Comparison of ENCODE assay signal across 3 cellular contexts in the genomic region with DNA sequence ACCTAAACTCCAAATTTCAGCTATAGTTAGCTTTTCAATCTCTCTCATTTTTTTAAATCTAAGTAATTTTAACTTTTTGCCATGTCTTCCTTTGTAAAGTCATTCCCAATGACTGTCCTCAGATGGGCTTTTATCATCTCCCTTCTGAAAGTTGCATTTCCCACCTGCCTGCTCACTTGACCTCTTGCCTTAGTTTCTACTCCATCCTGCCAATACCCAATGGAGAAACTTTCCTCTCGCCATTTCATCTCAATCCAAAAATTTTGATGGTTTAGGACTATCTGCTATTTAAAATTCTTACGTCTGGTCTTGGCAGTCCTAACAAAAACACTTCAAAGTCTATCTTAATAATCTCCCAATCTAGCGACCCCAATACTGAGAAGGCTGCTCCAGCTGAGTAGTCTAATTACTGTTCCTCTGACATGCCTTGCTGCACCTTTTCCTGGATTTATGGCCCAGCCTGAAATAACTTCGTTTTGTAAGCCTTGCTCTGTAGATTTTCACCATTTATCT.
TF ChIP-seq lines count a peak whose summit lies in the region.

No MANE protein-coding gene starts in this region.

TF ChIP-seq in GM23338, 12 proteins besides CTCF, POLR2A, EP300 and RAD21 (continues in another document):
- TF ChIP-seq CREB1 (CRISPR knock-in tag; IDR thresholded peaks at IDR 0.05; ENCODE audit: low read depth): no peak
- TF ChIP-seq POLR2AphosphoS5 (IDR thresholded peaks at IDR 0.05; ENCODE audit: low read depth): no peak; the same call in 1 of the 2 replicates
- TF ChIP-seq EZH2phosphoT487 (IDR thresholded peaks at IDR 0.05; ENCODE audit: unreplicated experiment): no peak
- TF ChIP-seq JUNB (IDR thresholded peaks at IDR 0.05; ENCODE audit: unreplicated experiment): no peak
- TF ChIP-seq ZNF114 (CRISPR knock-in tag; IDR thresholded peaks at IDR 0.05): no peak
- no peak for TF ChIP-seq EZH2 (IDR thresholded peaks at IDR 0.05; ENCODE audit: low read depth, unreplicated experiment)
- TF ChIP-seq, protein P1, sequence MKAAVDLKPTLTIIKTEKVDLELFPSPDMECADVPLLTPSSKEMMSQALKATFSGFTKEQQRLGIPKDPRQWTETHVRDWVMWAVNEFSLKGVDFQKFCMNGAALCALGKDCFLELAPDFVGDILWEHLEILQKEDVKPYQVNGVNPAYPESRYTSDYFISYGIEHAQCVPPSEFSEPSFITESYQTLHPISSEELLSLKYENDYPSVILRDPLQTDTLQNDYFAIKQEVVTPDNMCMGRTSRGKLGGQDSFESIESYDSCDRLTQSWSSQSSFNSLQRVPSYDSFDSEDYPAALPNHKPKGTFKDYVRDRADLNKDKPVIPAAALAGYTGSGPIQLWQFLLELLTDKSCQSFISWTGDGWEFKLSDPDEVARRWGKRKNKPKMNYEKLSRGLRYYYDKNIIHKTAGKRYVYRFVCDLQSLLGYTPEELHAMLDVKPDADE (IDR thresholded peaks at IDR 0.05): no peak

TF ChIP-seq in IMR-90, 13 proteins besides CTCF, POLR2A, EP300 and RAD21:
- no peak for TF ChIP-seq FOS (IDR thresholded peaks at IDR 0.05; ENCODE audit: low read depth, low read length)
- no peak for TF ChIP-seq MAFK (IDR thresholded peaks at IDR 0.05; ENCODE audit: low read depth, low read length)
- no peak for TF ChIP-seq RCOR1 (IDR thresholded peaks at IDR 0.05; ENCODE audit: insufficient replicate concordance, low read length)
- TF ChIP-seq CEBPB (IDR thresholded peaks at IDR 0.05; ENCODE audit: low read depth, low read length): no peak
- TF ChIP-seq, protein P2, sequence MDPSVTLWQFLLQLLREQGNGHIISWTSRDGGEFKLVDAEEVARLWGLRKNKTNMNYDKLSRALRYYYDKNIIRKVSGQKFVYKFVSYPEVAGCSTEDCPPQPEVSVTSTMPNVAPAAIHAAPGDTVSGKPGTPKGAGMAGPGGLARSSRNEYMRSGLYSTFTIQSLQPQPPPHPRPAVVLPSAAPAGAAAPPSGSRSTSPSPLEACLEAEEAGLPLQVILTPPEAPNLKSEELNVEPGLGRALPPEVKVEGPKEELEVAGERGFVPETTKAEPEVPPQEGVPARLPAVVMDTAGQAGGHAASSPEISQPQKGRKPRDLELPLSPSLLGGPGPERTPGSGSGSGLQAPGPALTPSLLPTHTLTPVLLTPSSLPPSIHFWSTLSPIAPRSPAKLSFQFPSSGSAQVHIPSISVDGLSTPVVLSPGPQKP (IDR thresholded peaks at IDR 0.05; ENCODE audit: borderline replicate concordance, low read depth, low read length): no peak
- TF ChIP-seq NFE2L2 (IDR thresholded peaks at IDR 0.05; ENCODE audit: low read depth, low read length): no peak
- TF ChIP-seq CHD1 (IDR thresholded peaks at IDR 0.05; ENCODE audit: low read depth, low read length): no peak
- no peak for TF ChIP-seq RFX5 (IDR thresholded peaks at IDR 0.05; ENCODE audit: low read depth, low read length)
- no peak for TF ChIP-seq BHLHE40 (IDR thresholded peaks at IDR 0.05; ENCODE audit: low read depth, low read length)
- no peak for TF ChIP-seq SMC3 (IDR thresholded peaks at IDR 0.05; ENCODE audit: low read depth, low read length)
- TF ChIP-seq, protein P3, sequence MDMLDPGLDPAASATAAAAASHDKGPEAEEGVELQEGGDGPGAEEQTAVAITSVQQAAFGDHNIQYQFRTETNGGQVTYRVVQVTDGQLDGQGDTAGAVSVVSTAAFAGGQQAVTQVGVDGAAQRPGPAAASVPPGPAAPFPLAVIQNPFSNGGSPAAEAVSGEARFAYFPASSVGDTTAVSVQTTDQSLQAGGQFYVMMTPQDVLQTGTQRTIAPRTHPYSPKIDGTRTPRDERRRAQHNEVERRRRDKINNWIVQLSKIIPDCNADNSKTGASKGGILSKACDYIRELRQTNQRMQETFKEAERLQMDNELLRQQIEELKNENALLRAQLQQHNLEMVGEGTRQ (IDR thresholded peaks at IDR 0.05; ENCODE audit: low read depth, low read length): no peak
- no peak for TF ChIP-seq MAZ (IDR thresholded peaks at IDR 0.05; ENCODE audit: borderline replicate concordance, low read depth, low read length)
- no peak for TF ChIP-seq MXI1 (IDR thresholded peaks at IDR 0.05; ENCODE audit: borderline replicate concordance, low read depth, low read length)

TF ChIP-seq in WTC11, 78 proteins besides CTCF, POLR2A, EP300 and RAD21 (continues in another document):
- peak; percentile 70; the same call in 1 of the 2 replicates for TF ChIP-seq PRRX2 (CRISPR knock-in tag; IDR thresholded peaks at IDR 0.05)
- no peak for TF ChIP-seq FOXK1 (CRISPR knock-in tag; IDR thresholded peaks at IDR 0.05)
- TF ChIP-seq, protein P4, sequence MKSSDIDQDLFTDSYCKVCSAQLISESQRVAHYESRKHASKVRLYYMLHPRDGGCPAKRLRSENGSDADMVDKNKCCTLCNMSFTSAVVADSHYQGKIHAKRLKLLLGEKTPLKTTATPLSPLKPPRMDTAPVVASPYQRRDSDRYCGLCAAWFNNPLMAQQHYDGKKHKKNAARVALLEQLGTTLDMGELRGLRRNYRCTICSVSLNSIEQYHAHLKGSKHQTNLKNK (CRISPR knock-in tag; IDR thresholded peaks at IDR 0.05): no peak
- TF ChIP-seq MYBL2 (CRISPR knock-in tag; IDR thresholded peaks at IDR 0.05): no peak
- TF ChIP-seq, protein P5, sequence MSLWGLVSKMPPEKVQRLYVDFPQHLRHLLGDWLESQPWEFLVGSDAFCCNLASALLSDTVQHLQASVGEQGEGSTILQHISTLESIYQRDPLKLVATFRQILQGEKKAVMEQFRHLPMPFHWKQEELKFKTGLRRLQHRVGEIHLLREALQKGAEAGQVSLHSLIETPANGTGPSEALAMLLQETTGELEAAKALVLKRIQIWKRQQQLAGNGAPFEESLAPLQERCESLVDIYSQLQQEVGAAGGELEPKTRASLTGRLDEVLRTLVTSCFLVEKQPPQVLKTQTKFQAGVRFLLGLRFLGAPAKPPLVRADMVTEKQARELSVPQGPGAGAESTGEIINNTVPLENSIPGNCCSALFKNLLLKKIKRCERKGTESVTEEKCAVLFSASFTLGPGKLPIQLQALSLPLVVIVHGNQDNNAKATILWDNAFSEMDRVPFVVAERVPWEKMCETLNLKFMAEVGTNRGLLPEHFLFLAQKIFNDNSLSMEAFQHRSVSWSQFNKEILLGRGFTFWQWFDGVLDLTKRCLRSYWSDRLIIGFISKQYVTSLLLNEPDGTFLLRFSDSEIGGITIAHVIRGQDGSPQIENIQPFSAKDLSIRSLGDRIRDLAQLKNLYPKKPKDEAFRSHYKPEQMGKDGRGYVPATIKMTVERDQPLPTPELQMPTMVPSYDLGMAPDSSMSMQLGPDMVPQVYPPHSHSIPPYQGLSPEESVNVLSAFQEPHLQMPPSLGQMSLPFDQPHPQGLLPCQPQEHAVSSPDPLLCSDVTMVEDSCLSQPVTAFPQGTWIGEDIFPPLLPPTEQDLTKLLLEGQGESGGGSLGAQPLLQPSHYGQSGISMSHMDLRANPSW (CRISPR knock-in tag; conservative IDR thresholded peaks at IDR 0.05; ENCODE audit: low read depth): no peak
- no peak for TF ChIP-seq ELF4 (CRISPR knock-in tag; IDR thresholded peaks at IDR 0.05; ENCODE audit: low read depth)
- TF ChIP-seq GABPB1 (CRISPR knock-in tag; IDR thresholded peaks at IDR 0.05): no peak
- TF ChIP-seq SOX15 (CRISPR knock-in tag; IDR thresholded peaks at IDR 0.05): no peak
- TF ChIP-seq ZNF232 (CRISPR knock-in tag; IDR thresholded peaks at IDR 0.05): no peak
- TF ChIP-seq, protein P6, sequence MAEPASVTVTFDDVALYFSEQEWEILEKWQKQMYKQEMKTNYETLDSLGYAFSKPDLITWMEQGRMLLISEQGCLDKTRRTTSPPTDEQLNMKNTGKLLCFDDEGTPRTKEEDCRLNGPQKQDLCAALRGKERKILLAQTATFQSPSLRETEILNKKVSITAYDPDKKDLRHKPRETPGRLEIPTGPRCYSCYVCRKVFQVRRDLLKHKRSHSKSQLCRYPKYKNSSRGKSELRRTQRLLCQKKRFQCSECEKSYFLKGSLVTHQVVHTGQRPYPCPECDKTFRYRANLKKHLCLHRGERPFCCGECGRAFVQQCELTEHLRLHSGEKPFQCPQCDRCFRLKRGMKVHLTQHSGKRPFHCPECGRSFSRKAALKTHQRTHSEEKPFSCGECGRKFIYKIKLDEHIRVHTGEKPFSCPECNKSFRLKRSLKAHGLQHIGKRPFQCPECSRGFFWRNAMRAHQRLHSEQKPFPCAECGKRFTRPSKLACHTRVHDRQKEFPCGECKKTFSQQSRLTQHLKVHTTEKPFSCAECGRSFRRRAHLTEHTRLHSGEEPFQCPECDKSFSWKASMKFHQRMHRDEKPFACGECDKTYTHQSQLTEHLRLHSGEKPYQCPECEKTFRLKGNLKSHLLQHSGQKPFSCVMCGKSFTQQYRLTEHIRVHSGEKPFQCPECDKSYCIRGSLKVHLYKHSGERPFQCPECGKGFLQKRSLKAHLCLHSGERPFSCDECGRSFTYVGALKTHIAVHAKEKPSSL (CRISPR knock-in tag; conservative IDR thresholded peaks at IDR 0.05): peak; percentile 81; the same call in 1 of the 2 replicates
- TF ChIP-seq HMGA2 (CRISPR knock-in tag; IDR thresholded peaks at IDR 0.05): no peak
- TF ChIP-seq, protein P7, sequence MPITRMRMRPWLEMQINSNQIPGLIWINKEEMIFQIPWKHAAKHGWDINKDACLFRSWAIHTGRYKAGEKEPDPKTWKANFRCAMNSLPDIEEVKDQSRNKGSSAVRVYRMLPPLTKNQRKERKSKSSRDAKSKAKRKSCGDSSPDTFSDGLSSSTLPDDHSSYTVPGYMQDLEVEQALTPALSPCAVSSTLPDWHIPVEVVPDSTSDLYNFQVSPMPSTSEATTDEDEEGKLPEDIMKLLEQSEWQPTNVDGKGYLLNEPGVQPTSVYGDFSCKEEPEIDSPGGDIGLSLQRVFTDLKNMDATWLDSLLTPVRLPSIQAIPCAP (CRISPR knock-in tag; IDR thresholded peaks at IDR 0.05): no peak
- TF ChIP-seq, protein P8, sequence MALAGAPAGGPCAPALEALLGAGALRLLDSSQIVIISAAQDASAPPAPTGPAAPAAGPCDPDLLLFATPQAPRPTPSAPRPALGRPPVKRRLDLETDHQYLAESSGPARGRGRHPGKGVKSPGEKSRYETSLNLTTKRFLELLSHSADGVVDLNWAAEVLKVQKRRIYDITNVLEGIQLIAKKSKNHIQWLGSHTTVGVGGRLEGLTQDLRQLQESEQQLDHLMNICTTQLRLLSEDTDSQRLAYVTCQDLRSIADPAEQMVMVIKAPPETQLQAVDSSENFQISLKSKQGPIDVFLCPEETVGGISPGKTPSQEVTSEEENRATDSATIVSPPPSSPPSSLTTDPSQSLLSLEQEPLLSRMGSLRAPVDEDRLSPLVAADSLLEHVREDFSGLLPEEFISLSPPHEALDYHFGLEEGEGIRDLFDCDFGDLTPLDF (CRISPR knock-in tag; IDR thresholded peaks at IDR 0.05): no peak
- no peak for TF ChIP-seq IRF2 (CRISPR knock-in tag; IDR thresholded peaks at IDR 0.05; ENCODE audit: borderline replicate concordance, low read depth)
- TF ChIP-seq, protein P9, sequence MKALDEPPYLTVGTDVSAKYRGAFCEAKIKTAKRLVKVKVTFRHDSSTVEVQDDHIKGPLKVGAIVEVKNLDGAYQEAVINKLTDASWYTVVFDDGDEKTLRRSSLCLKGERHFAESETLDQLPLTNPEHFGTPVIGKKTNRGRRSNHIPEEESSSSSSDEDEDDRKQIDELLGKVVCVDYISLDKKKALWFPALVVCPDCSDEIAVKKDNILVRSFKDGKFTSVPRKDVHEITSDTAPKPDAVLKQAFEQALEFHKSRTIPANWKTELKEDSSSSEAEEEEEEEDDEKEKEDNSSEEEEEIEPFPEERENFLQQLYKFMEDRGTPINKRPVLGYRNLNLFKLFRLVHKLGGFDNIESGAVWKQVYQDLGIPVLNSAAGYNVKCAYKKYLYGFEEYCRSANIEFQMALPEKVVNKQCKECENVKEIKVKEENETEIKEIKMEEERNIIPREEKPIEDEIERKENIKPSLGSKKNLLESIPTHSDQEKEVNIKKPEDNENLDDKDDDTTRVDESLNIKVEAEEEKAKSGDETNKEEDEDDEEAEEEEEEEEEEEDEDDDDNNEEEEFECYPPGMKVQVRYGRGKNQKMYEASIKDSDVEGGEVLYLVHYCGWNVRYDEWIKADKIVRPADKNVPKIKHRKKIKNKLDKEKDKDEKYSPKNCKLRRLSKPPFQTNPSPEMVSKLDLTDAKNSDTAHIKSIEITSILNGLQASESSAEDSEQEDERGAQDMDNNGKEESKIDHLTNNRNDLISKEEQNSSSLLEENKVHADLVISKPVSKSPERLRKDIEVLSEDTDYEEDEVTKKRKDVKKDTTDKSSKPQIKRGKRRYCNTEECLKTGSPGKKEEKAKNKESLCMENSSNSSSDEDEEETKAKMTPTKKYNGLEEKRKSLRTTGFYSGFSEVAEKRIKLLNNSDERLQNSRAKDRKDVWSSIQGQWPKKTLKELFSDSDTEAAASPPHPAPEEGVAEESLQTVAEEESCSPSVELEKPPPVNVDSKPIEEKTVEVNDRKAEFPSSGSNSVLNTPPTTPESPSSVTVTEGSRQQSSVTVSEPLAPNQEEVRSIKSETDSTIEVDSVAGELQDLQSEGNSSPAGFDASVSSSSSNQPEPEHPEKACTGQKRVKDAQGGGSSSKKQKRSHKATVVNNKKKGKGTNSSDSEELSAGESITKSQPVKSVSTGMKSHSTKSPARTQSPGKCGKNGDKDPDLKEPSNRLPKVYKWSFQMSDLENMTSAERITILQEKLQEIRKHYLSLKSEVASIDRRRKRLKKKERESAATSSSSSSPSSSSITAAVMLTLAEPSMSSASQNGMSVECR (CRISPR knock-in tag; IDR thresholded peaks at IDR 0.05; ENCODE audit: borderline replicate concordance): no peak
- no peak for TF ChIP-seq SP1 (CRISPR knock-in tag; conservative IDR thresholded peaks at IDR 0.05)
- TF ChIP-seq, protein P10, sequence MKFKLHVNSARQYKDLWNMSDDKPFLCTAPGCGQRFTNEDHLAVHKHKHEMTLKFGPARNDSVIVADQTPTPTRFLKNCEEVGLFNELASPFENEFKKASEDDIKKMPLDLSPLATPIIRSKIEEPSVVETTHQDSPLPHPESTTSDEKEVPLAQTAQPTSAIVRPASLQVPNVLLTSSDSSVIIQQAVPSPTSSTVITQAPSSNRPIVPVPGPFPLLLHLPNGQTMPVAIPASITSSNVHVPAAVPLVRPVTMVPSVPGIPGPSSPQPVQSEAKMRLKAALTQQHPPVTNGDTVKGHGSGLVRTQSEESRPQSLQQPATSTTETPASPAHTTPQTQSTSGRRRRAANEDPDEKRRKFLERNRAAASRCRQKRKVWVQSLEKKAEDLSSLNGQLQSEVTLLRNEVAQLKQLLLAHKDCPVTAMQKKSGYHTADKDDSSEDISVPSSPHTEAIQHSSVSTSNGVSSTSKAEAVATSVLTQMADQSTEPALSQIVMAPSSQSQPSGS (CRISPR knock-in tag; IDR thresholded peaks at IDR 0.05; ENCODE audit: borderline replicate concordance, low read depth): no peak
- TF ChIP-seq, protein P11, sequence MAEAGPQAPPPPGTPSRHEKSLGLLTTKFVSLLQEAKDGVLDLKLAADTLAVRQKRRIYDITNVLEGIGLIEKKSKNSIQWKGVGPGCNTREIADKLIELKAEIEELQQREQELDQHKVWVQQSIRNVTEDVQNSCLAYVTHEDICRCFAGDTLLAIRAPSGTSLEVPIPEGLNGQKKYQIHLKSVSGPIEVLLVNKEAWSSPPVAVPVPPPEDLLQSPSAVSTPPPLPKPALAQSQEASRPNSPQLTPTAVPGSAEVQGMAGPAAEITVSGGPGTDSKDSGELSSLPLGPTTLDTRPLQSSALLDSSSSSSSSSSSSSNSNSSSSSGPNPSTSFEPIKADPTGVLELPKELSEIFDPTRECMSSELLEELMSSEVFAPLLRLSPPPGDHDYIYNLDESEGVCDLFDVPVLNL (CRISPR knock-in tag; IDR thresholded peaks at IDR 0.05; ENCODE audit: borderline replicate concordance, low read depth): no peak
